29 cellular contexts compared by ENCODE assay signal in genomic region chr15:43928152-43928551, GRCh38.
"Had no signal": no experiment of that assay in that cellular context is flagged by ENCODE, and none has a peak within 500 bp of the region (broad histone marks: within the 10 kb centered on the region; RNA-seq: fewer than 3 reads in every experiment).

No MANE protein-coding gene starts in this region.

- H3K36me3 Mint-ChIP-seq: stimulated activated memory B cell treated with anti-CD40 and anti-IgM and Interleukin-4, amounts not matched to agents 10 μg/mL and 1 μg/mL and 100 μg/mL, for 72 hours had no signal

- H3K4me1 Mint-ChIP-seq: activated CD4-positive, alpha-beta memory T cell treated with anti-CD3 and anti-CD28 coated beads, Interleukin-2, amount 10 ng/mL, durations not matched to agents 7 days and 5 days; activated CD4-positive, alpha-beta T cell treated with anti-CD3 and anti-CD28 coated beads, Interleukin-2, amount 10 ng/mL, durations not matched to agents 7 days and 5 days; activated T-helper 17 cell treated with anti-CD3 and anti-CD28 coated beads, Interleukin-2, amount 50 U/mL, for 72 hours; stimulated activated naive CD8-positive, alpha-beta T cell treated with anti-CD3 and anti-CD28 coated beads, Interleukin-15, amount 100 ng/mL, for 72 hours had no signal

- H3K27ac Mint-ChIP-seq: activated CD4-positive, alpha-beta memory T cell treated with anti-CD3 and anti-CD28 coated beads, Interleukin-2, amount 10 ng/mL, durations not matched to agents 7 days and 5 days; activated T-helper 17 cell treated with anti-CD3 and anti-CD28 coated beads, Interleukin-2, amount 50 U/mL, for 72 hours; effector memory CD8-positive, alpha-beta T cell; stimulated activated memory B cell treated with anti-CD40 and anti-IgM and Interleukin-4, amounts not matched to agents 10 μg/mL and 1 μg/mL and 100 μg/mL, for 72 hours; stimulated activated naive CD8-positive, alpha-beta T cell treated with anti-CD3 and anti-CD28 coated beads, Interleukin-15, amount 100 ng/mL, for 72 hours had no signal

- H3K9me3 ChIP-seq: gastroesophageal sphincter, pancreas, prostate gland, thyroid gland, upper lobe of left lung, vagina had no signal

- H3K79me2 ChIP-seq: hepatocyte had no signal

- H3K27ac ChIP-seq: brain microvascular endothelial cell, gastroesophageal sphincter, hepatocyte, pancreas, prostate gland, skin epidermis, thyroid gland, upper lobe of left lung, vagina had no signal

- H3K27me3 Mint-ChIP-seq: stimulated activated memory B cell treated with anti-CD40 and anti-IgM and Interleukin-4, amounts not matched to agents 10 μg/mL and 1 μg/mL and 100 μg/mL, for 72 hours; stimulated activated naive CD8-positive, alpha-beta T cell treated with anti-CD3 and anti-CD28 coated beads, Interleukin-15, amount 100 ng/mL, for 72 hours had no signal

- H3K36me3 ChIP-seq: brain microvascular endothelial cell, gastroesophageal sphincter, pancreas, prostate gland, thyroid gland, upper lobe of left lung, vagina had no signal

- H3K4me1 ChIP-seq: gastroesophageal sphincter, pancreas, prostate gland, upper lobe of left lung had no signal

- H3K27me3 ChIP-seq: brain microvascular endothelial cell, gastroesophageal sphincter, hepatocyte, pancreas, thyroid gland, upper lobe of left lung, vagina had no signal

- H3K9me3 Mint-ChIP-seq: activated CD4-positive, alpha-beta memory T cell treated with anti-CD3 and anti-CD28 coated beads, Interleukin-2, amount 10 ng/mL, durations not matched to agents 7 days and 5 days; activated CD4-positive, alpha-beta T cell treated with anti-CD3 and anti-CD28 coated beads, Interleukin-2, amount 10 ng/mL, durations not matched to agents 7 days and 5 days; activated T-cell treated with anti-CD3 and anti-CD28 coated beads, Interleukin-2, amount 50 U/mL, for 4 hours; activated T-helper 17 cell treated with anti-CD3 and anti-CD28 coated beads, Interleukin-2, amount 50 U/mL, for 72 hours; effector memory CD8-positive, alpha-beta T cell; stimulated activated memory B cell treated with anti-CD40 and anti-IgM and Interleukin-4, amounts not matched to agents 10 μg/mL and 1 μg/mL and 100 μg/mL, for 72 hours; stimulated activated naive CD8-positive, alpha-beta T cell treated with anti-CD3 and anti-CD28 coated beads, Interleukin-15, amount 100 ng/mL, for 72 hours had no signal

- ATAC-seq: activated T-cell treated with anti-CD3 and anti-CD28 coated beads, Interleukin-2, amount 50 U/mL, for 4 hours; activated T-helper 17 cell treated with anti-CD3 and anti-CD28 coated beads, Interleukin-2, amount 50 U/mL, for 72 hours; effector memory CD8-positive, alpha-beta T cell; gastroesophageal sphincter; left cardiac atrium; left ventricle myocardium superior; pancreas; sciatic nerve; stimulated activated memory B cell treated with anti-CD40 and anti-IgM and Interleukin-4, amounts not matched to agents 10 μg/mL and 1 μg/mL and 100 μg/mL, for 72 hours; stimulated activated naive CD8-positive, alpha-beta T cell treated with anti-CD3 and anti-CD28 coated beads, Interleukin-15, amount 100 ng/mL, for 72 hours had no signal

- H2AFZ ChIP-seq: hepatocyte had no signal

- H3K4me2 ChIP-seq: hepatocyte had no signal

- H3K4me3 Mint-ChIP-seq: activated CD4-positive, alpha-beta memory T cell treated with anti-CD3 and anti-CD28 coated beads, Interleukin-2, amount 10 ng/mL, durations not matched to agents 7 days and 5 days; activated CD4-positive, alpha-beta T cell treated with anti-CD3 and anti-CD28 coated beads, Interleukin-2, amount 10 ng/mL, durations not matched to agents 7 days and 5 days; activated T-cell treated with anti-CD3 and anti-CD28 coated beads, Interleukin-2, amount 50 U/mL, for 4 hours; activated T-helper 17 cell treated with anti-CD3 and anti-CD28 coated beads, Interleukin-2, amount 50 U/mL, for 72 hours; effector memory CD8-positive, alpha-beta T cell; stimulated activated memory B cell treated with anti-CD40 and anti-IgM and Interleukin-4, amounts not matched to agents 10 μg/mL and 1 μg/mL and 100 μg/mL, for 72 hours; stimulated activated naive CD8-positive, alpha-beta T cell treated with anti-CD3 and anti-CD28 coated beads, Interleukin-15, amount 100 ng/mL, for 72 hours had no signal

- H3K4me3 ChIP-seq: gastroesophageal sphincter, hepatocyte, pancreas, prostate gland, skin epidermis, thyroid gland, upper lobe of left lung, vagina had no signal

- DNase-seq: activated CD4-positive, alpha-beta memory T cell treated with anti-CD3 and anti-CD28 coated beads, Interleukin-2, amount 10 ng/mL, durations not matched to agents 7 days and 5 days; activated CD4-positive, alpha-beta T cell treated with anti-CD3 and anti-CD28 coated beads for 1 hour; activated CD4-positive, alpha-beta T cell treated with anti-CD3 and anti-CD28 coated beads, Interleukin-2, amount 10 ng/mL, durations not matched to agents 7 days and 5 days; activated CD8-positive, alpha-beta memory T cell treated with anti-CD3 and anti-CD28 coated beads, Interleukin-2, amount 50 U/mL, for 48 hours; activated gamma-delta T cell treated with Interleukin-2 at 50 U/mL for 16 hours; activated naive CD4-positive, alpha-beta T cell treated with anti-CD3 and anti-CD28 coated beads, Interleukin-2, amount 50 U/mL, for 16 hours; activated T-cell treated with anti-CD3 and anti-CD28 coated beads, Interleukin-2, amount 50 U/mL, for 4 hours; amniotic stem cell; brain microvascular endothelial cell; cortex of kidney; effector memory CD8-positive, alpha-beta T cell; left cardiac atrium; left ventricle myocardium superior; nucleus accumbens; pancreas; retina; stimulated activated CD4-positive, alpha-beta T cell treated with anti-CD3 and anti-CD28 coated beads, Interleukin-4, amount 100 ng/mL, for 24 hours; stimulated activated naive CD8-positive, alpha-beta T cell treated with anti-CD3 and anti-CD28 coated beads, Interleukin-15, amount 100 ng/mL, for 72 hours; T-helper 2 cell; thyroid gland; upper lobe of left lung had no signal
